In genomic region chr2:151828143-151828889, GRCh38 we compare ENCODE assay signal across 1 cellular context.
TF ChIP-seq lines count a peak whose summit lies in the region.

ARL5A (minus strand) TSS chr2:151828421; CDS start chr2:151828176, 245 bp downstream.

TF ChIP-seq in GM23338, 12 proteins besides CTCF, POLR2A, EP300 and RAD21 (continued from another document):
- TF ChIP-seq ZNF462 (CRISPR knock-in tag; IDR thresholded peaks at IDR 0.05): 0 out of 2 replicates have a peak, but pooled peaks have one; percentile 3
- TF ChIP-seq CREB1 (CRISPR knock-in tag; IDR thresholded peaks at IDR 0.05; ENCODE audit: low read depth): 0 out of 2 replicates have a peak, but pooled peaks have one; percentile 7
